Comparison of ENCODE assay signal across 1 cellular context in the genomic region with DNA sequence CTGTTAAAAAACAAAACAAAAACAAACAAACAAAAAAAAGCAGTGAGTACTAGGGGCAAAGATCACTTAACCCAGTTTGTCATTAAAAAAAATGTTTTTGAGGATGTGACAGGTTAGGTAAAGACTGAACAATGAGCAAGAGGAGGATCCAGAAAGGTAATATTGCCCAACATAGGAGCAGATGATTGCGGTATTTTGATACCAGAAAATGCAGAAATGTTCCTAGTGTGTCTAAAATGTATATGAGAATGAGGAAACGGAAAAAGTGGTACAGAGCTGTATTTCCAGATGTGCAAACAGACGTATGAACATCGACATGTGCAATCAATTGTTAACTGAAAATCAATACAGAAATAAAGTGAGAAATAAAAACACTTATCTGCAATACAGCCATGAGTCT.
TF ChIP-seq lines count a peak whose summit lies in the region.

No MANE protein-coding gene starts in this region.

TF ChIP-seq in HepG2, 621 proteins besides CTCF, POLR2A, EP300 and RAD21:
- TF ChIP-seq MYC (CRISPR knock-in tag; IDR thresholded peaks at IDR 0.05; ENCODE audit: borderline replicate concordance) (no peak), NRL (CRISPR knock-in tag; IDR thresholded peaks at IDR 0.05; ENCODE audit: borderline replicate concordance) (no peak), ZNF10 (CRISPR knock-in tag; IDR thresholded peaks at IDR 0.05; ENCODE audit: borderline replicate concordance, low read depth) (no peak)
- TF ChIP-seq, protein P1, sequence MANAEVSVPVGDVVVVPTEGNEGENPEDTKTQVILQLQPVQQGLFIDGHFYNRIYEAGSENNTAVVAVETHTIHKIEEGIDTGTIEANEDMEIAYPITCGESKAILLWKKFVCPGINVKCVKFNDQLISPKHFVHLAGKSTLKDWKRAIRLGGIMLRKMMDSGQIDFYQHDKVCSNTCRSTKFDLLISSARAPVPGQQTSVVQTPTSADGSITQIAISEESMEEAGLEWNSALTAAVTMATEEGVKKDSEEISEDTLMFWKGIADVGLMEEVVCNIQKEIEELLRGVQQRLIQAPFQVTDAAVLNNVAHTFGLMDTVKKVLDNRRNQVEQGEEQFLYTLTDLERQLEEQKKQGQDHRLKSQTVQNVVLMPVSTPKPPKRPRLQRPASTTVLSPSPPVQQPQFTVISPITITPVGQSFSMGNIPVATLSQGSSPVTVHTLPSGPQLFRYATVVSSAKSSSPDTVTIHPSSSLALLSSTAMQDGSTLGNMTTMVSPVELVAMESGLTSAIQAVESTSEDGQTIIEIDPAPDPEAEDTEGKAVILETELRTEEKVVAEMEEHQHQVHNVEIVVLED (CRISPR knock-in tag; IDR thresholded peaks at IDR 0.05; ENCODE audit: borderline replicate concordance) = no peak
